ENCODE assay signal across 14 cellular contexts in genomic region chr5:76709762-76710161, GRCh38. TPM values are rescaled to one million over a fixed set of nuclear protein-coding genes. Genes with fewer than 3 reads are reported as not detected.
DNase-seq lines count a peak whose midpoint lies in the region; ATAC-seq and TF ChIP-seq lines count a peak whose summit lies in the region.
"Had no signal": no experiment of that assay in that cellular context is flagged by ENCODE, and none has a peak within 500 bp of the region (broad histone marks: within the 10 kb centered on the region; RNA-seq: fewer than 3 reads in every experiment).

No MANE protein-coding gene starts in this region.

- peaks cover 12% of the 10 kb centered on the region for H3K27me3 Mint-ChIP-seq in activated T-cell treated with anti-CD3 and anti-CD28 coated beads, Interleukin-2, amount 50 U/mL, for 4 hours (ENCODE audit: low read depth)

- H3K79me1 ChIP-seq in mesenchymal stem cell (replicated peaks; ENCODE audit: low read length, poor library complexity, severe bottlenecking): no peaks in the 10 kb centered on the region

- H4K91ac ChIP-seq in mesenchymal stem cell (ENCODE audit: low read length): no peak overlapping the region

- no peak overlapping the region for H2AK5ac ChIP-seq in mesenchymal stem cell (ENCODE audit: low read length, severe bottlenecking)

- peak overlapping the region; percentile 82 for H2BK5ac ChIP-seq in mesenchymal stem cell (ENCODE audit: low read depth, low read length, poor library complexity, severe bottlenecking)

- no peak for TF ChIP-seq POLR2A in GM18505 (IDR thresholded peaks at IDR 0.05; ENCODE audit: borderline replicate concordance, extremely low read depth, insufficient read depth, insufficient read length)

- H3K23ac ChIP-seq in mesenchymal stem cell (ENCODE audit: low read length in 2 of 2): no peak overlapping the region

- H2BK12ac ChIP-seq in mesenchymal stem cell (ENCODE audit: low read length in 2 of 2): no peak overlapping the region

- H3K4me2 ChIP-seq in mesenchymal stem cell (ENCODE audit: low read length, poor library complexity, severe bottlenecking): peak overlapping the region; percentile 74

- H3K36me3 ChIP-seq in mesenchymal stem cell (ENCODE audit: control insufficient read depth in 1 of 2, insufficient read depth in 2 of 2, low read depth in 1 of 2, low read length in 2 of 2): no peaks in the 10 kb centered on the region

- H3K9me3 ChIP-seq in mesenchymal stem cell (ENCODE audit: control insufficient read depth, low read length): no peaks in the 10 kb centered on the region

- H3K18ac ChIP-seq in mesenchymal stem cell (ENCODE audit: low read depth in 1 of 2, low read length in 2 of 2): peak overlapping the region in 1 of 2 experiments; percentile 24

- H2AFZ ChIP-seq in mesenchymal stem cell (ENCODE audit: low read depth, low read length): no peak overlapping the region

- no peak overlapping the region for H2BK120ac ChIP-seq in mesenchymal stem cell (ENCODE audit: low read depth, low read length)

- H3K14ac ChIP-seq in mesenchymal stem cell (ENCODE audit: low read length in 2 of 2): no peak overlapping the region

- no peaks in the 10 kb centered on the region for H3K9me3 Mint-ChIP-seq in activated T-cell treated with anti-CD3 and anti-CD28 coated beads, Interleukin-2, amount 50 U/mL, for 4 hours
- H3K9me3 Mint-ChIP-seq: activated naive CD4-positive, alpha-beta T cell treated with anti-CD3 and anti-CD28 coated beads, Interleukin-2, amount 50 U/mL, for 72 hours; T-cell had no signal

- H3K4me3 Mint-ChIP-seq in activated T-cell treated with anti-CD3 and anti-CD28 coated beads, Interleukin-2, amount 50 U/mL, for 4 hours: no peak overlapping the region
- H3K4me3 Mint-ChIP-seq: T-cell had no signal

- WGBS in mesenchymal stem cell: 16% methylated on average over 2 of the region's 2 CpGs

- no peak overlapping the region for H3K9ac ChIP-seq in mesenchymal stem cell (ENCODE audit: low read length)

- H3K27me3 ChIP-seq in mesenchymal stem cell (ENCODE audit: control insufficient read depth in 1 of 2, insufficient read depth in 1 of 2, low read length in 2 of 2): peaks cover 0 to 17% of the 10 kb centered on the region in 2 experiments

- H4K8ac ChIP-seq in mesenchymal stem cell (ENCODE audit: low read length): no peak overlapping the region

- peaks cover 7% of the 10 kb centered on the region for H3K4me1 ChIP-seq in mesenchymal stem cell (ENCODE audit: control insufficient read depth, insufficient read depth, low read depth, low read length)

- no peak for ATAC-seq in GM18505 (IDR thresholded peaks at IDR 0.05; ENCODE audit: unreplicated experiment)
- no peak for ATAC-seq in activated T-cell treated with anti-CD3 and anti-CD28 coated beads, Interleukin-2, amount 50 U/mL, for 4 hours
- ATAC-seq: T-cell had no signal

- peak overlapping the region in 1 of 2 experiments; percentile 69 for H3K4ac ChIP-seq in mesenchymal stem cell (ENCODE audit: low read depth in 1 of 2, low read length in 2 of 2)

- H2BK15ac ChIP-seq in mesenchymal stem cell (ENCODE audit: low read depth, poor library complexity, severe bottlenecking): no peak overlapping the region

- peak; percentile 48 for DNase-seq in AG08396 (ENCODE audit: low spot score)
- peak; percentile 71 for DNase-seq in LHCN-M2 (ENCODE audit: low read depth)
- peak; percentile 71 for DNase-seq in cardiac fibroblast (ENCODE audit: low read depth in 2 of 2)
- DNase-seq in mesenchymal stem cell: peak; percentile 60
- DNase-seq in stimulated activated CD4-positive, alpha-beta T cell treated with anti-CD3 and anti-CD28 coated beads, Interleukin-15, amount 100 ng/mL, for 24 hours: no peak
- DNase-seq in HuH-7 (ENCODE audit: low spot score): no peak
- DNase-seq in activated T-cell treated with anti-CD3 and anti-CD28 coated beads, Interleukin-2, amount 50 U/mL, for 4 hours: no peak
- DNase-seq: activated CD4-positive, alpha-beta T cell treated with anti-CD3 and anti-CD28 coated beads for 1 hour; activated CD8-positive, alpha-beta memory T cell treated with anti-CD3 and anti-CD28 coated beads, Interleukin-2, amount 50 U/mL, for 48 hours; NCI-H1048; NCI-H2227 treated with DMSO at 0.1 percent for 48 hours; T-cell had no signal

- H3K4me3 ChIP-seq in cardiac fibroblast (replicated peaks in 1 of 2; ENCODE audit: low read depth in 2 of 2, low read length in 2 of 2) (no peak overlapping the region), mesenchymal stem cell (ENCODE audit: insufficient read depth in 1 of 2, low read depth in 1 of 2, low read length in 2 of 2) (no peak overlapping the region)

- peak overlapping the region; percentile 93 for H3K27ac ChIP-seq in mesenchymal stem cell (ENCODE audit: low read length, poor library complexity, severe bottlenecking)

- no peak for TF ChIP-seq CTCF in cardiac fibroblast (IDR thresholded peaks at IDR 0.05; ENCODE audit: low read depth, low read length)

- peaks cover 22% of the 10 kb centered on the region for H3K4me1 Mint-ChIP-seq in activated T-cell treated with anti-CD3 and anti-CD28 coated beads, Interleukin-2, amount 50 U/mL, for 4 hours (ENCODE audit: low read depth)

- peaks cover 11% of the 10 kb centered on the region for H3K36me3 Mint-ChIP-seq in activated T-cell treated with anti-CD3 and anti-CD28 coated beads, Interleukin-2, amount 50 U/mL, for 4 hours (ENCODE audit: insufficient read depth)

RNA-seq across cellular contexts. Expression of gene F2R, which starts 6.2 kb away (rescaled TPM):
- total RNA-seq in LHCN-M2 (2014; rRNA removed): 22.4 and 22.5 TPM in 2 replicates
- 15.5 TPM for polyA plus RNA-seq in LHCN-M2 (2012)
- polyA plus RNA-seq in mesenchymal stem cell (2013, experiment 1 of 2): 368 TPM
- 390 TPM for polyA plus RNA-seq in mesenchymal stem cell (2013, experiment 2 of 2)
- total RNA-seq in activated T-cell treated with anti-CD3 and anti-CD28 coated beads, Interleukin-2, amount 50 U/mL, for 4 hours: 1 to 10 TPM; 1.4 to 5.6 (median 4.3) TPM

Comparison
In these comparisons a context has a peak if more than half of its experiments do, and no peak if none do; other contexts are left out.
1. DNase-seq: peak in AG08396 (single experiment), LHCN-M2 (single experiment), cardiac fibroblast (2 of 2) and mesenchymal stem cell (single experiment); none in stimulated activated CD4-positive, alpha-beta T cell treated with anti-CD3 and anti-CD28 coated beads, Interleukin-15, amount 100 ng/mL, for 24 hours (single experiment), HuH-7 (single experiment) and activated T-cell treated with anti-CD3 and anti-CD28 coated beads, Interleukin-2, amount 50 U/mL, for 4 hours (single experiment).